8 cellular contexts compared by ENCODE assay signal in the genomic region with DNA sequence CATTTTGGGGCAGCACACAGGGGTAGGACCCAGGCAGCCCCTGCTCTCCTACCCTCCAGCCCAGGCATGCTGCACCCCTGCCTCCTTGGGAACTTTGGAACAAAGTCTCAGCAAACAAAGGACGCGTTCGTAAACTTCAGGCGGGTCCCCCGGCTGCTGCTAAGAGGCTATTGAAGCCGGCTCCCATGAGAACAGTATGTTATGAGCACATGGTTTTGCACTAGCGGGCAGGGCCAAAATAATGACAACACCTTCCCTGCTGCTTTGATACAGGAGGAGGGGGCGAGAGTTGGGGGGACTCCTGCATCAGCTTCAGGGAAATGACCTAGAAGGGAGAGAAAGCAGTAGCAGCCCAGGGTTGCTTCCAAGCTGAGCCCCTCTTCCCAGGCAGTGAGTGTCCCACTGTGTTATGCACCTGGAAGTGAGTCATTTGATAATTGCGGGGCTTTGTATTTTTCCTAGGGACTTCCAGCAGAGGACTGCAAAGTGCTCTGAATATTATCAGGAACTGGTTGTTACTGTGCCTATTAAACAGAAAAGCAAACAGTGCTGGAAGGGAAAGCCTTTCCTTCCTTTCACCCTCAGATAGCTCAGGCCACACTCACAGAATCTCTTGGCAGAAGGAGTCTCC. TPM values are rescaled to one million over a fixed set of nuclear protein-coding genes. Genes with fewer than 3 reads are reported as not detected.
A peak's percentile ranks its signal among the peaks of the same experiment; 100 is the strongest.
DNase-seq lines count a peak whose midpoint lies in the region; ATAC-seq and TF ChIP-seq lines count a peak whose summit lies in the region.

No MANE protein-coding gene starts in this region.

- H3K36me3 Mint-ChIP-seq in Calu3 (ENCODE audit: insufficient read depth, unreplicated experiment), result no peaks in the 10 kb centered on the region

- peak; percentile 43 for DNase-seq in HCEC 1CT
- peak; percentile 68 for DNase-seq in RKO (ENCODE audit: low spot score)
- DNase-seq in fibroblast of the aortic adventitia (ENCODE audit: low read depth), result peak; percentile 72
- peak; percentile 46 for DNase-seq in non-pigmented ciliary epithelial cell (ENCODE audit: low read depth)
- DNase-seq in Calu3, result no peak
- DNase-seq in CD1c-positive myeloid dendritic cell (ENCODE audit: extremely low spot score), result no peak
- no peak for DNase-seq in RPMI8226

- H3K27ac Mint-ChIP-seq in Calu3 (ENCODE audit: unreplicated experiment), result no peak overlapping the region

- TF ChIP-seq CTCF in fibroblast of the aortic adventitia (IDR thresholded peaks at IDR 0.05; ENCODE audit: insufficient read depth, low read length) (no peak), Calu3 (IDR thresholded peaks at IDR 0.05; ENCODE audit: unreplicated experiment) (no peak)

- no peak for ATAC-seq in GM18861 (IDR thresholded peaks at IDR 0.05; ENCODE audit: unreplicated experiment)

- no peak overlapping the region for H3K4me3 Mint-ChIP-seq in Calu3 (ENCODE audit: low read depth, unreplicated experiment)

- H3K27me3 Mint-ChIP-seq in Calu3 (ENCODE audit: unreplicated experiment), result peaks cover 15% of the 10 kb centered on the region

- H3K9me3 Mint-ChIP-seq in Calu3 (ENCODE audit: low read depth, unreplicated experiment), result no peaks in the 10 kb centered on the region

- peaks cover 9% of the 10 kb centered on the region for H3K4me1 Mint-ChIP-seq in Calu3 (ENCODE audit: low read depth, unreplicated experiment)

- intact Hi-C loops in Calu3 (cut with micrococcal nuclease; ENCODE audit: unreplicated experiment), result no loop called here

- BruUV-seq in Calu3 (replicated peaks; lab: Mats Ljungman, UMichigan), result no TSS peak

- CTCF ChIA-PET in Calu3 (lab: Charles Lee), result no interaction called here

- H3K4me3 ChIP-seq in fibroblast of the aortic adventitia (ENCODE audit: low read depth, low read length), result peak overlapping the region; percentile 25

RNA-seq across cellular contexts. Expression of gene ITPRIP, which starts 6.9 kb away (rescaled TPM):
- total RNA-seq in fibroblast of the aortic adventitia (ENCODE audit: low replicate concordance), result 6.2 and 15.7 TPM in 2 replicates
- 1.5 and 1.7 TPM in 2 replicates for total RNA-seq in Calu3 (2022)

RNA-seq across cellular contexts. Expression of gene CFAP58, which starts 22.3 kb away (rescaled TPM):
- total RNA-seq in fibroblast of the aortic adventitia (ENCODE audit: low replicate concordance) (0.36 and 0.98 TPM in 2 replicates), Calu3 (2022) (not detected in 2 replicates)

Comparison
In these comparisons a context has a peak if more than half of its experiments do, and no peak if none do; other contexts are left out.
1. DNase-seq: peak in HCEC 1CT (single experiment), RKO (single experiment), fibroblast of the aortic adventitia (single experiment) and non-pigmented ciliary epithelial cell (single experiment); none in Calu3 (single experiment), CD1c-positive myeloid dendritic cell (single experiment) and RPMI8226 (single experiment).